ENCODE assay signal across 2 cellular contexts in the genomic region with DNA sequence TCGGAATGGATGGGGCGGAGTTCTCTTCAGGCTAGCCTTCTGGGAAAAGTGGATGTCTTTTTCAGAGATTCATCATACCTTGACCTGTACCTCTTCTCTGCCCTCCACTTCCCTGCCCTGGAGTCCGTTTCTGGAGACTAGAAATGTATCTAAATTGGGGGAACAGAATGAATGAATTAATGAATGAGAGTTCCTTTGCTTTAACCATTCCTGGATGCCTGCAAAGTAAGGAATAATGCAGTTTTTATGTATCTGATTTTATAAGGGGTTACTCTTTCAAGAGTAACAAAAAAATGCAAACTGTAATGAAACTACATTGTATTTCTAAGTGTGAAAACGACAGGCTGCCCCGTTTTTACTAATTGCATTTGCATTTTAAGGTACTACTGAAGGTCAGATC.
TF ChIP-seq lines count a peak whose summit lies in the region.

No MANE protein-coding gene starts in this region.

TF ChIP-seq in SK-N-SH, 30 proteins besides CTCF, POLR2A, EP300 and RAD21 (continued from another document):
- TF ChIP-seq, protein P1, sequence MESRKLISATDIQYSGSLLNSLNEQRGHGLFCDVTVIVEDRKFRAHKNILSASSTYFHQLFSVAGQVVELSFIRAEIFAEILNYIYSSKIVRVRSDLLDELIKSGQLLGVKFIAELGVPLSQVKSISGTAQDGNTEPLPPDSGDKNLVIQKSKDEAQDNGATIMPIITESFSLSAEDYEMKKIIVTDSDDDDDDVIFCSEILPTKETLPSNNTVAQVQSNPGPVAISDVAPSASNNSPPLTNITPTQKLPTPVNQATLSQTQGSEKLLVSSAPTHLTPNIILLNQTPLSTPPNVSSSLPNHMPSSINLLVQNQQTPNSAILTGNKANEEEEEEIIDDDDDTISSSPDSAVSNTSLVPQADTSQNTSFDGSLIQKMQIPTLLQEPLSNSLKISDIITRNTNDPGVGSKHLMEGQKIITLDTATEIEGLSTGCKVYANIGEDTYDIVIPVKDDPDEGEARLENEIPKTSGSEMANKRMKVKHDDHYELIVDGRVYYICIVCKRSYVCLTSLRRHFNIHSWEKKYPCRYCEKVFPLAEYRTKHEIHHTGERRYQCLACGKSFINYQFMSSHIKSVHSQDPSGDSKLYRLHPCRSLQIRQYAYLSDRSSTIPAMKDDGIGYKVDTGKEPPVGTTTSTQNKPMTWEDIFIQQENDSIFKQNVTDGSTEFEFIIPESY (IDR thresholded peaks at IDR 0.05; ENCODE audit: borderline replicate concordance, low read depth): no peak
- TF ChIP-seq EZH2phosphoT487 (IDR thresholded peaks at IDR 0.05; ENCODE audit: borderline replicate concordance, low read depth): no peak
- TF ChIP-seq, protein P2, sequence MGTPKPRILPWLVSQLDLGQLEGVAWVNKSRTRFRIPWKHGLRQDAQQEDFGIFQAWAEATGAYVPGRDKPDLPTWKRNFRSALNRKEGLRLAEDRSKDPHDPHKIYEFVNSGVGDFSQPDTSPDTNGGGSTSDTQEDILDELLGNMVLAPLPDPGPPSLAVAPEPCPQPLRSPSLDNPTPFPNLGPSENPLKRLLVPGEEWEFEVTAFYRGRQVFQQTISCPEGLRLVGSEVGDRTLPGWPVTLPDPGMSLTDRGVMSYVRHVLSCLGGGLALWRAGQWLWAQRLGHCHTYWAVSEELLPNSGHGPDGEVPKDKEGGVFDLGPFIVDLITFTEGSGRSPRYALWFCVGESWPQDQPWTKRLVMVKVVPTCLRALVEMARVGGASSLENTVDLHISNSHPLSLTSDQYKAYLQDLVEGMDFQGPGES (IDR thresholded peaks at IDR 0.05; ENCODE audit: low read depth, low read length): no peak
- TF ChIP-seq FOSL2 (IDR thresholded peaks at IDR 0.05; ENCODE audit: borderline replicate concordance, low read depth): no peak
- no peak for TF ChIP-seq RCOR1 (IDR thresholded peaks at IDR 0.05; ENCODE audit: low read length)
- no peak for TF ChIP-seq MXI1 (IDR thresholded peaks at IDR 0.05; ENCODE audit: low read depth, low read length)
- TF ChIP-seq SMC3 (IDR thresholded peaks at IDR 0.05; ENCODE audit: low read depth, low read length): no peak
- no peak for TF ChIP-seq TEAD4 (IDR thresholded peaks at IDR 0.05; ENCODE audit: borderline replicate concordance, insufficient read depth)
- no peak for TF ChIP-seq GATA2 (CRISPR knock-in tag; IDR thresholded peaks at IDR 0.05)
- no peak for TF ChIP-seq NRF1 (IDR thresholded peaks at IDR 0.05; ENCODE audit: low read depth, low read length)
- TF ChIP-seq, protein P3, sequence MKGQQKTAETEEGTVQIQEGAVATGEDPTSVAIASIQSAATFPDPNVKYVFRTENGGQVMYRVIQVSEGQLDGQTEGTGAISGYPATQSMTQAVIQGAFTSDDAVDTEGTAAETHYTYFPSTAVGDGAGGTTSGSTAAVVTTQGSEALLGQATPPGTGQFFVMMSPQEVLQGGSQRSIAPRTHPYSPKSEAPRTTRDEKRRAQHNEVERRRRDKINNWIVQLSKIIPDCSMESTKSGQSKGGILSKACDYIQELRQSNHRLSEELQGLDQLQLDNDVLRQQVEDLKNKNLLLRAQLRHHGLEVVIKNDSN (IDR thresholded peaks at IDR 0.05; ENCODE audit: borderline replicate concordance, low read depth): no peak
- no peak for TF ChIP-seq RFX5 (IDR thresholded peaks at IDR 0.05; ENCODE audit: low read length)
- no peak for TF ChIP-seq NFIC (IDR thresholded peaks at IDR 0.05; ENCODE audit: borderline replicate concordance)
- no peak for TF ChIP-seq YY1 (IDR thresholded peaks at IDR 0.05; ENCODE audit: low read depth)

TF ChIP-seq in SK-N-SH treated with all-trans-retinoic acid at 6 μM for 48 hours, 23 proteins besides CTCF, POLR2A, EP300 and RAD21 (continued from another document):
- TF ChIP-seq, protein P4, sequence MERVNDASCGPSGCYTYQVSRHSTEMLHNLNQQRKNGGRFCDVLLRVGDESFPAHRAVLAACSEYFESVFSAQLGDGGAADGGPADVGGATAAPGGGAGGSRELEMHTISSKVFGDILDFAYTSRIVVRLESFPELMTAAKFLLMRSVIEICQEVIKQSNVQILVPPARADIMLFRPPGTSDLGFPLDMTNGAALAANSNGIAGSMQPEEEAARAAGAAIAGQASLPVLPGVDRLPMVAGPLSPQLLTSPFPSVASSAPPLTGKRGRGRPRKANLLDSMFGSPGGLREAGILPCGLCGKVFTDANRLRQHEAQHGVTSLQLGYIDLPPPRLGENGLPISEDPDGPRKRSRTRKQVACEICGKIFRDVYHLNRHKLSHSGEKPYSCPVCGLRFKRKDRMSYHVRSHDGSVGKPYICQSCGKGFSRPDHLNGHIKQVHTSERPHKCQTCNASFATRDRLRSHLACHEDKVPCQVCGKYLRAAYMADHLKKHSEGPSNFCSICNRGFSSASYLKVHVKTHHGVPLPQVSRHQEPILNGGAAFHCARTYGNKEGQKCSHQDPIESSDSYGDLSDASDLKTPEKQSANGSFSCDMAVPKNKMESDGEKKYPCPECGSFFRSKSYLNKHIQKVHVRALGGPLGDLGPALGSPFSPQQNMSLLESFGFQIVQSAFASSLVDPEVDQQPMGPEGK (CRISPR knock-in tag; IDR thresholded peaks at IDR 0.05; ENCODE audit: borderline replicate concordance): no peak
- TF ChIP-seq CSDC2 (CRISPR knock-in tag; IDR thresholded peaks at IDR 0.05) (no peak), PPARA (CRISPR knock-in tag; IDR thresholded peaks at IDR 0.05; ENCODE audit: borderline replicate concordance) (no peak), SNAI2 (CRISPR knock-in tag; IDR thresholded peaks at IDR 0.05) (no peak), OSR1 (CRISPR knock-in tag; IDR thresholded peaks at IDR 0.05) (no peak), BACH2 (CRISPR knock-in tag; IDR thresholded peaks at IDR 0.05; ENCODE audit: borderline replicate concordance) (no peak), ZNF8 (CRISPR knock-in tag; IDR thresholded peaks at IDR 0.05) (no peak), ISL1 (CRISPR knock-in tag; IDR thresholded peaks at IDR 0.05) (no peak), ZC3H10 (CRISPR knock-in tag; IDR thresholded peaks at IDR 0.05) (no peak), TOX (CRISPR knock-in tag; IDR thresholded peaks at IDR 0.05; ENCODE audit: borderline replicate concordance) (no peak), ZNF70 (CRISPR knock-in tag; IDR thresholded peaks at IDR 0.05) (no peak), GLIS3 (CRISPR knock-in tag; IDR thresholded peaks at IDR 0.05) (no peak)
- TF ChIP-seq, protein P5, sequence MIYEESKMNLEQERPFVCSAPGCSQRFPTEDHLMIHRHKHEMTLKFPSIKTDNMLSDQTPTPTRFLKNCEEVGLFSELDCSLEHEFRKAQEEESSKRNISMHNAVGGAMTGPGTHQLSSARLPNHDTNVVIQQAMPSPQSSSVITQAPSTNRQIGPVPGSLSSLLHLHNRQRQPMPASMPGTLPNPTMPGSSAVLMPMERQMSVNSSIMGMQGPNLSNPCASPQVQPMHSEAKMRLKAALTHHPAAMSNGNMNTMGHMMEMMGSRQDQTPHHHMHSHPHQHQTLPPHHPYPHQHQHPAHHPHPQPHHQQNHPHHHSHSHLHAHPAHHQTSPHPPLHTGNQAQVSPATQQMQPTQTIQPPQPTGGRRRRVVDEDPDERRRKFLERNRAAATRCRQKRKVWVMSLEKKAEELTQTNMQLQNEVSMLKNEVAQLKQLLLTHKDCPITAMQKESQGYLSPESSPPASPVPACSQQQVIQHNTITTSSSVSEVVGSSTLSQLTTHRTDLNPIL (CRISPR knock-in tag; IDR thresholded peaks at IDR 0.05; ENCODE audit: low read depth): no peak
- TF ChIP-seq, protein P6, sequence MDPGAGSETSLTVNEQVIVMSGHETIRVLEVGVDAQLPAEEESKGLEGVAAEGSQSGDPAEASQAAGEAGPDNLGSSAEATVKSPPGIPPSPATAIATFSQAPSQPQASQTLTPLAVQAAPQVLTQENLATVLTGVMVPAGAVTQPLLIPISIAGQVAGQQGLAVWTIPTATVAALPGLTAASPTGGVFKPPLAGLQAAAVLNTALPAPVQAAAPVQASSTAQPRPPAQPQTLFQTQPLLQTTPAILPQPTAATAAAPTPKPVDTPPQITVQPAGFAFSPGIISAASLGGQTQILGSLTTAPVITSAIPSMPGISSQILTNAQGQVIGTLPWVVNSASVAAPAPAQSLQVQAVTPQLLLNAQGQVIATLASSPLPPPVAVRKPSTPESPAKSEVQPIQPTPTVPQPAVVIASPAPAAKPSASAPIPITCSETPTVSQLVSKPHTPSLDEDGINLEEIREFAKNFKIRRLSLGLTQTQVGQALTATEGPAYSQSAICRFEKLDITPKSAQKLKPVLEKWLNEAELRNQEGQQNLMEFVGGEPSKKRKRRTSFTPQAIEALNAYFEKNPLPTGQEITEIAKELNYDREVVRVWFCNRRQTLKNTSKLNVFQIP (CRISPR knock-in tag; IDR thresholded peaks at IDR 0.05; ENCODE audit: borderline replicate concordance, low read depth): no peak
- TF ChIP-seq, protein P7, sequence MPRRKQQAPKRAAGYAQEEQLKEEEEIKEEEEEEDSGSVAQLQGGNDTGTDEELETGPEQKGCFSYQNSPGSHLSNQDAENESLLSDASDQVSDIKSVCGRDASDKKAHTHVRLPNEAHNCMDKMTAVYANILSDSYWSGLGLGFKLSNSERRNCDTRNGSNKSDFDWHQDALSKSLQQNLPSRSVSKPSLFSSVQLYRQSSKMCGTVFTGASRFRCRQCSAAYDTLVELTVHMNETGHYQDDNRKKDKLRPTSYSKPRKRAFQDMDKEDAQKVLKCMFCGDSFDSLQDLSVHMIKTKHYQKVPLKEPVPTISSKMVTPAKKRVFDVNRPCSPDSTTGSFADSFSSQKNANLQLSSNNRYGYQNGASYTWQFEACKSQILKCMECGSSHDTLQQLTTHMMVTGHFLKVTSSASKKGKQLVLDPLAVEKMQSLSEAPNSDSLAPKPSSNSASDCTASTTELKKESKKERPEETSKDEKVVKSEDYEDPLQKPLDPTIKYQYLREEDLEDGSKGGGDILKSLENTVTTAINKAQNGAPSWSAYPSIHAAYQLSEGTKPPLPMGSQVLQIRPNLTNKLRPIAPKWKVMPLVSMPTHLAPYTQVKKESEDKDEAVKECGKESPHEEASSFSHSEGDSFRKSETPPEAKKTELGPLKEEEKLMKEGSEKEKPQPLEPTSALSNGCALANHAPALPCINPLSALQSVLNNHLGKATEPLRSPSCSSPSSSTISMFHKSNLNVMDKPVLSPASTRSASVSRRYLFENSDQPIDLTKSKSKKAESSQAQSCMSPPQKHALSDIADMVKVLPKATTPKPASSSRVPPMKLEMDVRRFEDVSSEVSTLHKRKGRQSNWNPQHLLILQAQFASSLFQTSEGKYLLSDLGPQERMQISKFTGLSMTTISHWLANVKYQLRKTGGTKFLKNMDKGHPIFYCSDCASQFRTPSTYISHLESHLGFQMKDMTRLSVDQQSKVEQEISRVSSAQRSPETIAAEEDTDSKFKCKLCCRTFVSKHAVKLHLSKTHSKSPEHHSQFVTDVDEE (CRISPR knock-in tag; IDR thresholded peaks at IDR 0.05): no peak
